ENCODE assay signal across 17 cellular contexts in the genomic region with DNA sequence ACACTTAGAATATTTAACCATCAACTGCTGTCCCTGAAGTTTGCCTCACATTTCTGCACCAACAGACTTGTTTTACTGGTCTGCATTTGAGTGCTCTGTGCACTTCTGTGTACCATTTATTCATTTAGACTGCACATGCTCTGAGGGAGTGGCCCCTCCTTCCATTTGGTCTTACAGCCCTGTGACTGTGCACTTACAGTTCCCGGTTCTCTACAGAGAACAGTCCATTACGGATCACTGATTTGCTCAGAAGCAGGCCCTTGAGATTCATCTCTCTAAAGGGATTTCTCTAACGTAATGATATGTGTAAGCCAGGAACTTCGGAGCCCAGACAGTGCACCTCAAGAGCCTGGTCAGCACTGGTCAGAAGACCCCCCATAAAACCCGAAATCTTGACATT.
"Had no signal": no experiment of that assay in that cellular context is flagged by ENCODE, and none has a peak within 500 bp of the region (broad histone marks: within the 10 kb centered on the region; RNA-seq: fewer than 3 reads in every experiment).

No MANE protein-coding gene starts in this region.

- H3K4me3 Mint-ChIP-seq: activated T-cell treated with anti-CD3 and anti-CD28 coated beads, Interleukin-2, amount 50 U/mL, for 72 hours; dendritic cell treated with granulocyte-macrophage colony-stimulating factor and Interleukin-4, amounts not matched to agents 40 ng/mL and 50 ng/mL, for 4 days; nephron progenitor cell; T-cell had no signal

- H3K27me3 Mint-ChIP-seq: dendritic cell treated with granulocyte-macrophage colony-stimulating factor and Interleukin-4, amounts not matched to agents 40 ng/mL and 50 ng/mL, for 4 days had no signal

- H3K36me3 Mint-ChIP-seq: T-cell had no signal

- H3K4me1 Mint-ChIP-seq: T-cell had no signal

- DNase-seq: activated CD4-positive, alpha-beta T cell treated with anti-CD3 and anti-CD28 coated beads, Interleukin-2, amount 50 U/mL, for 1 hour; activated CD4-positive, CD25-positive, alpha-beta regulatory T cell treated with anti-CD3 and anti-CD28 coated beads, Interleukin-2, amount 50 U/mL, for 72 hours; activated effector memory CD4-positive, alpha-beta T cell treated with anti-CD3 and anti-CD28 coated beads, Interleukin-2, amount 50 U/mL, for 16 hours; activated naive CD4-positive, alpha-beta T cell treated with anti-CD3 and anti-CD28 coated beads, Interleukin-2, amount 50 U/mL, for 16 hours; activated T-cell treated with anti-CD3 and anti-CD28 coated beads, Interleukin-2, amount 50 U/mL, for 72 hours; effector memory CD4-positive, alpha-beta T cell; foreskin keratinocyte; hypothalamus; islet precursor cell; midbrain; nephron progenitor cell; occipital lobe; stimulated activated CD4-positive, alpha-beta T cell treated with anti-CD3 and anti-CD28 coated beads, Interleukin-2, amount 100 ng/mL, for 24 hours; stimulated activated naive CD8-positive, alpha-beta T cell treated with anti-CD3 and anti-CD28 coated beads, Interleukin-15, Interleukin-2, amounts not matched to agents 100 U/mL and 50 U/mL, for 24 hours; substantia nigra; T-cell had no signal

- H3K27ac ChIP-seq: foreskin keratinocyte had no signal

- H3K9me3 Mint-ChIP-seq: dendritic cell treated with granulocyte-macrophage colony-stimulating factor and Interleukin-4, amounts not matched to agents 40 ng/mL and 50 ng/mL, for 4 days had no signal

- H3K27ac Mint-ChIP-seq: activated T-cell treated with anti-CD3 and anti-CD28 coated beads, Interleukin-2, amount 50 U/mL, for 72 hours; dendritic cell treated with granulocyte-macrophage colony-stimulating factor and Interleukin-4, amounts not matched to agents 40 ng/mL and 50 ng/mL, for 4 days; nephron progenitor cell; T-cell had no signal
